ENCODE assay signal across 8 cellular contexts in genomic region chr6:105994522-105995402, GRCh38.
DNase-seq lines count a peak whose midpoint lies in the region; ATAC-seq and TF ChIP-seq lines count a peak whose summit lies in the region.

No MANE protein-coding gene starts in this region.

- no peak overlapping the region for H3K27ac ChIP-seq in HUES64 (ENCODE audit: low read depth, low read length)
- H3K27ac ChIP-seq in breast epithelium = peak overlapping the region; percentile 86 to 89
- peak overlapping the region; percentile 72 to 88 (median 83) for H3K27ac ChIP-seq in spleen

- H3K36me3 ChIP-seq in HUES64 (ENCODE audit: insufficient read depth, low read length) = no peaks in the 10 kb centered on the region
- no peaks in the 10 kb centered on the region for H3K36me3 ChIP-seq in breast epithelium
- H3K36me3 ChIP-seq in spleen = no peaks in the 10 kb centered on the region

- H3K9ac ChIP-seq in HUES64 (ENCODE audit: low read depth, low read length) = peak overlapping the region; percentile 46; the same call in 1 of the 2 replicates

- TF ChIP-seq CTCF in breast epithelium (IDR thresholded peaks at IDR 0.05) (no peak), spleen (IDR thresholded peaks at IDR 0.05 in 8 of 11, conservative IDR thresholded peaks at IDR 0.05 in 3 of 11) (no peak)

- peak; percentile 20 for DNase-seq in DMS114 treated with DMSO at 0.1 percent for 48 hours (lab: John Stamatoyannopoulos, UW; ENCODE audit: unreplicated experiment)
- peak; percentile 30 for DNase-seq in UCSD-AML1 (lab: John Stamatoyannopoulos, UW; ENCODE audit: unreplicated experiment)
- DNase-seq in breast epithelium (ENCODE audit: low spot score in 2 of 2) = peak in 1 of 2 donors; percentile 49
- peak; percentile 55 for DNase-seq in iPS-NIHi11 (ENCODE audit: low spot score)
- peak; percentile 91 for DNase-seq in spleen

- H3K9me3 ChIP-seq in HUES64 (ENCODE audit: insufficient read depth, low read depth, low read length) (no peaks in the 10 kb centered on the region), breast epithelium (no peaks in the 10 kb centered on the region), spleen (no peaks in the 10 kb centered on the region)

- intact Hi-C loops in breast epithelium (cut with DNase I; ENCODE audit: low total_unique reads) (no loop called here), spleen (cut with DNase I; ENCODE audit: low total_unique reads) (loop anchor here (10.0 kb wide), 1 partner anchor 90 kb away; the partner anchor contains the start of gene PRDM1)

- peak overlapping the region; percentile 64 for H3K4me3 ChIP-seq in HUES64 (ENCODE audit: low read length)
- H3K4me3 ChIP-seq in breast epithelium = peak overlapping the region; percentile 59 to 80 (median 77)
- H3K4me3 ChIP-seq in spleen = peak overlapping the region; percentile 52 to 89 (median 73)

- WGBS in HUES64 = under 1% methylated on average over 60 of the region's 60 CpGs
- WGBS in spleen, 5 donors = 1 to 2% (median 1%) methylated on average over 52 to 60 of the region's 60 CpGs

- no peak for TF ChIP-seq POLR2A in breast epithelium (IDR thresholded peaks at IDR 0.05)
- TF ChIP-seq POLR2A in spleen (IDR thresholded peaks at IDR 0.05) = no peak

- H3K4me1 ChIP-seq in HUES64 (ENCODE audit: insufficient read depth, low read length) (peaks cover 34% of the 10 kb centered on the region), breast epithelium (no peaks in the 10 kb centered on the region), spleen (peaks cover 12 to 44% (median 30%) of the 10 kb centered on the region in 6 donors)

- H3K27me3 ChIP-seq in HUES64 (ENCODE audit: insufficient read depth, low read length) (peaks cover 88% of the 10 kb centered on the region), breast epithelium (no peaks in the 10 kb centered on the region), spleen (replicated peaks in 1 of 7) (peaks cover 0 to 79% (median 25%) of the 10 kb centered on the region in 7 donors)

- ATAC-seq in GM21737 (IDR thresholded peaks at IDR 0.05; ENCODE audit: unreplicated experiment) = no peak
- no peak for ATAC-seq in HG03108 (IDR thresholded peaks at IDR 0.05; ENCODE audit: unreplicated experiment)
